6 cellular contexts compared by ENCODE assay signal in the genomic region with DNA sequence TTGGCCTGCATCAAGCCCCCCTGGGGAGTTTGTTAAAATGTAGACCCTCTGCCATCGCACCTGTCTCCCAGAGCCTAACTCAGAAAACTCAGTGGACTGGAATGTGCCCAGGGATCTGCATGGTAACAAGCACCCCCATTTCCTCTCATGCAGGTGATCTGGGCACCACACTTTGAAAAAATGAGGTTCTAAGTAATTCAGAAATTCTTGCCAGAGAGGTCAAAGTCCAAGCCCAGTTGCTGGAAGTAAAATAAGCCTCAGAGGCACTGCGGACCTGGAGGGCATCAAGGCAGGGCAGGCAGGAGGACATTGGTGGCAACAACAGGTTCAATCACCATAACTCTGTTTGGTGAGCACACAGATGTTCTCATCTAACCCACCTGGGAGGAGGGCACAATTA. TPM values are rescaled to one million over a fixed set of nuclear protein-coding genes. Genes with fewer than 3 reads are reported as not detected.
"Had no signal": no experiment of that assay in that cellular context is flagged by ENCODE, and none has a peak within 500 bp of the region (broad histone marks: within the 10 kb centered on the region; RNA-seq: fewer than 3 reads in every experiment).

No MANE protein-coding gene starts in this region.

RNA-seq across cellular contexts. Expression of gene GOLGA8T, which starts 33.0 kb away (rescaled TPM):
- total RNA-seq: activated B cell treated with CpG ODN at 0.5 μM for 24 hours; activated CD4-positive, alpha-beta memory T cell treated with anti-CD3 and anti-CD28 coated beads, Interleukin-2, amount 10 ng/mL, durations not matched to agents 7 days and 5 days; activated CD4-positive, alpha-beta T cell treated with anti-CD3 and anti-CD28 coated beads for 36 hours; activated CD4-positive, alpha-beta T cell treated with anti-CD3 and anti-CD28 coated beads, Interleukin-2, amount 10 ng/mL, durations not matched to agents 24 days and 14 days; activated CD4-positive, alpha-beta T cell treated with anti-CD3 and anti-CD28 coated beads, Interleukin-2, amount 10 ng/mL, durations not matched to agents 7 days and 5 days; T-helper 1 cell treated with Interleukin-12 subunit alpha and Interleukin-12 subunit beta and Interleukin-4 antibody, amounts not matched to agents 30 ng/mL and 1 ng/mL, for 36 hours had no signal
